9 cellular contexts compared by ENCODE assay signal in genomic region chr1:207958376-207959139, GRCh38. TPM values are rescaled to one million over a fixed set of nuclear protein-coding genes. Genes with fewer than 3 reads are reported as not detected.
DNase-seq lines count a peak whose midpoint lies in the region; ATAC-seq, FAIRE-seq and TF ChIP-seq lines count a peak whose summit lies in the region.
"Had no signal": no experiment of that assay in that cellular context is flagged by ENCODE, and none has a peak within 500 bp of the region (broad histone marks: within the 10 kb centered on the region; RNA-seq: fewer than 3 reads in every experiment).

No MANE protein-coding gene starts in this region.

- FAIRE-seq in astrocyte (lab: Jason Lieb, UNC) (no peak), H54 (lab: Jason Lieb, UNC) (no peak)
- FAIRE-seq: GM12892 had no signal

- no peak overlapping the region for H3K56ac ChIP-seq in H9 (ENCODE audit: insufficient read length, low read depth, low read length)

- TF ChIP-seq CTCF in H9 (conservative IDR thresholded peaks at IDR 0.05) (no peak), astrocyte (IDR thresholded peaks at IDR 0.05; ENCODE audit: insufficient read depth, low read depth, low read length) (no peak)

- H3K4me2 ChIP-seq in H9 (ENCODE audit: insufficient read depth, insufficient read length, low read length): peak overlapping the region; percentile 30
- H3K4me2 ChIP-seq in astrocyte (ENCODE audit: low read length): peak overlapping the region; percentile 88

- no peak overlapping the region for H4K8ac ChIP-seq in H9 (replicated peaks; ENCODE audit: insufficient read length, low read depth, low read length)

- no peak overlapping the region for H3K18ac ChIP-seq in H9 (ENCODE audit: insufficient read length, low read depth, low read length)

- H3K4me3 ChIP-seq in astrocyte (ENCODE audit: insufficient read depth, low read depth, low read length): peak overlapping the region; percentile 60
- H3K4me3 ChIP-seq in iPS-20b (ENCODE audit: low read length): peak overlapping the region; percentile 65; the same call in 1 of the 2 replicates
- peak overlapping the region; percentile 19 to 46 (median 33) for H3K4me3 ChIP-seq in skin epidermis
- no peak overlapping the region for H3K4me3 ChIP-seq in HAP-1

- H4K20me1 ChIP-seq in H9 (ENCODE audit: control insufficient read depth, insufficient read depth, insufficient read length) (no peaks in the 10 kb centered on the region), astrocyte (ENCODE audit: insufficient read depth, low read length) (no peaks in the 10 kb centered on the region)

- peaks cover 9% of the 10 kb centered on the region for H3K23me2 ChIP-seq in H9 (ENCODE audit: insufficient read length, low read depth, low read length, poor library complexity, severe bottlenecking)

- H4K5ac ChIP-seq in H9 (ENCODE audit: insufficient read length, low read depth, low read length): no peak overlapping the region

- H3K27ac ChIP-seq in H9 (ENCODE audit: insufficient read length, low read depth, low read length): no peak overlapping the region
- no peak overlapping the region for H3K27ac ChIP-seq in astrocyte (ENCODE audit: low read depth, low read length)
- H3K27ac ChIP-seq in iPS-20b (ENCODE audit: low read length): no peak overlapping the region
- H3K27ac ChIP-seq in skin epidermis: peak overlapping the region in 18 of 21 experiments; percentile 13 to 83 (median 58)

- TF ChIP-seq POLR2A in H54 (IDR thresholded peaks at IDR 0.05; ENCODE audit: low read depth, low read length): no peak

- no peaks in the 10 kb centered on the region for H3K79me1 ChIP-seq in H9 (ENCODE audit: insufficient read depth, low read depth, low read length, poor library complexity, severe bottlenecking)

- H2BK5ac ChIP-seq in H9 (ENCODE audit: insufficient read length, low read length): no peak overlapping the region

- H3K4me1 ChIP-seq in H9 (ENCODE audit: insufficient read depth, low read length) (no peaks in the 10 kb centered on the region), astrocyte (ENCODE audit: insufficient read depth, low read length) (peaks cover 6% of the 10 kb centered on the region), iPS-20b (ENCODE audit: insufficient read depth, low read length) (no peaks in the 10 kb centered on the region; the same call in 1 of the 2 replicates), HAP-1 (peaks cover 7% of the 10 kb centered on the region)

- no peak overlapping the region for H3K27ac Mint-ChIP-seq in H9
- no peak overlapping the region for H3K27ac Mint-ChIP-seq in astrocyte (ENCODE audit: unreplicated experiment)

- H3K4ac ChIP-seq in H9 (ENCODE audit: low read depth, low read length): no peak overlapping the region

- no peak overlapping the region for H2BK120ac ChIP-seq in H9 (ENCODE audit: low read depth, low read length, poor library complexity, severe bottlenecking)

- H3K36me3 ChIP-seq in astrocyte (ENCODE audit: insufficient read depth, low read length) (no peaks in the 10 kb centered on the region), iPS-20b (ENCODE audit: insufficient read depth, low read depth, low read length) (no peaks in the 10 kb centered on the region), HAP-1 (replicated peaks) (no peaks in the 10 kb centered on the region)

- H3K27me3 ChIP-seq in H9 (ENCODE audit: insufficient read depth, low read length) (peaks cover 25% of the 10 kb centered on the region), astrocyte (ENCODE audit: insufficient read depth, low read length) (no peaks in the 10 kb centered on the region), iPS-20b (ENCODE audit: insufficient read depth, low read length) (peaks cover 88% of the 10 kb centered on the region), HAP-1 (ENCODE audit: low read depth) (0 out of 2 replicates have a peak, but pooled peaks cover 6% of the 10 kb centered on the region)

- H3K9ac ChIP-seq in H9 (ENCODE audit: extremely low read depth, insufficient read length, low read length) (no peak overlapping the region), astrocyte (ENCODE audit: low read length) (peak overlapping the region; percentile 44), iPS-20b (ENCODE audit: low read depth, low read length) (peak overlapping the region; percentile 11; the same call in 1 of the 2 replicates)

- no peak overlapping the region for H2BK20ac ChIP-seq in H9 (ENCODE audit: low read depth, low read length, poor library complexity, severe bottlenecking)

- DNase-seq in H9 (no peak), astrocyte (ENCODE audit: low read depth) (no peak), H54 (ENCODE audit: insufficient read length, low spot score) (no peak), HAP-1 (ENCODE audit: low spot score in 2 of 2) (no peak), globus pallidus (ENCODE audit: low spot score) (no peak)

- no peak overlapping the region for H2BK12ac ChIP-seq in H9 (ENCODE audit: insufficient read length, low read depth, low read length)

- peaks cover 7 to 8% of the 10 kb centered on the region in 2 experiments for H3K4me1 Mint-ChIP-seq in H9
- peaks cover 5% of the 10 kb centered on the region for H3K4me1 Mint-ChIP-seq in astrocyte (ENCODE audit: low read depth, unreplicated experiment)

- no peak for ATAC-seq in GM21786 (IDR thresholded peaks at IDR 0.05; ENCODE audit: unreplicated experiment)

- no peak overlapping the region for H3K14ac ChIP-seq in H9 (ENCODE audit: insufficient read depth, low read length)

- H2BK15ac ChIP-seq in H9 (ENCODE audit: low read depth, low read length): no peak overlapping the region

- H2AFZ ChIP-seq in H9 (ENCODE audit: low read length): no peak overlapping the region
- H2AFZ ChIP-seq in astrocyte (ENCODE audit: low read depth, low read length): peak overlapping the region; percentile 79

- no peak overlapping the region for H4K91ac ChIP-seq in H9 (ENCODE audit: insufficient read length, low read depth, low read length)

- WGBS in H9 (ENCODE audit: extremely low coverage, insufficient read length, low lambda C conversion rate): no CpG with 5 or more reads among the region's 24 CpGs

- H3K9me3 ChIP-seq in H9 (ENCODE audit: control insufficient read depth, low read depth, low read length) (no peaks in the 10 kb centered on the region), astrocyte (ENCODE audit: insufficient read depth, low read depth, low read length) (no peaks in the 10 kb centered on the region), iPS-20b (ENCODE audit: insufficient read depth, low read depth, low read length) (no peaks in the 10 kb centered on the region), HAP-1 (no peaks in the 10 kb centered on the region)

- H3K36me3 Mint-ChIP-seq in H9 (ENCODE audit: insufficient read depth in 1 of 3, low read depth in 3 of 3) (no peaks in the 10 kb centered on the region; a peak in 1 of 7 replicates), astrocyte (ENCODE audit: low read depth, unreplicated experiment) (no peaks in the 10 kb centered on the region)

- H3K79me2 ChIP-seq in H9 (ENCODE audit: insufficient read depth, low read length): no peaks in the 10 kb centered on the region
- no peaks in the 10 kb centered on the region for H3K79me2 ChIP-seq in astrocyte (ENCODE audit: insufficient read depth, low read length)

- peaks cover 0 to 5% of the 10 kb centered on the region in 2 experiments; a peak in 1 of 5 replicates for H3K9me3 Mint-ChIP-seq in H9
- H3K9me3 Mint-ChIP-seq in astrocyte (ENCODE audit: unreplicated experiment): peaks cover 19% of the 10 kb centered on the region

- no peak overlapping the region for H3T11ph ChIP-seq in H9 (ENCODE audit: low read length)

- H3K23ac ChIP-seq in H9 (ENCODE audit: insufficient read length, low read depth, low read length): no peak overlapping the region

- no peak overlapping the region for H2AK5ac ChIP-seq in H9 (ENCODE audit: insufficient read length, low read length)

- H3K27me3 Mint-ChIP-seq in H9 (ENCODE audit: low read depth) (peaks cover 91% of the 10 kb centered on the region), astrocyte (ENCODE audit: low read depth, unreplicated experiment) (peaks cover 59% of the 10 kb centered on the region)

- in situ Hi-C loops in HAP-1 (cut with MboI; ENCODE audit: low sequenced_read_pairs): no loop called here

- H3K4me3 Mint-ChIP-seq in H9 (peak overlapping the region; percentile 51 to 65; a peak in 4 of 5 replicates), astrocyte (ENCODE audit: unreplicated experiment) (no peak overlapping the region)

RNA-seq across cellular contexts. Expression of gene CD34, which starts 47.6 kb away (rescaled TPM):
- total RNA-seq in H9 (2021): 0.02 and 0.35 TPM in 2 replicates
- total RNA-seq in astrocyte: 0.29 and 0.45 TPM in 2 replicates

Comparison
In these comparisons a context has a peak if more than half of its experiments do, and no peak if none do; other contexts are left out.
1. H3K27ac ChIP-seq: peak in skin epidermis (18 of 21); none in H9 (single experiment), astrocyte (single experiment) and iPS-20b (single experiment).